8 cellular contexts compared by ENCODE assay signal in the genomic region with DNA sequence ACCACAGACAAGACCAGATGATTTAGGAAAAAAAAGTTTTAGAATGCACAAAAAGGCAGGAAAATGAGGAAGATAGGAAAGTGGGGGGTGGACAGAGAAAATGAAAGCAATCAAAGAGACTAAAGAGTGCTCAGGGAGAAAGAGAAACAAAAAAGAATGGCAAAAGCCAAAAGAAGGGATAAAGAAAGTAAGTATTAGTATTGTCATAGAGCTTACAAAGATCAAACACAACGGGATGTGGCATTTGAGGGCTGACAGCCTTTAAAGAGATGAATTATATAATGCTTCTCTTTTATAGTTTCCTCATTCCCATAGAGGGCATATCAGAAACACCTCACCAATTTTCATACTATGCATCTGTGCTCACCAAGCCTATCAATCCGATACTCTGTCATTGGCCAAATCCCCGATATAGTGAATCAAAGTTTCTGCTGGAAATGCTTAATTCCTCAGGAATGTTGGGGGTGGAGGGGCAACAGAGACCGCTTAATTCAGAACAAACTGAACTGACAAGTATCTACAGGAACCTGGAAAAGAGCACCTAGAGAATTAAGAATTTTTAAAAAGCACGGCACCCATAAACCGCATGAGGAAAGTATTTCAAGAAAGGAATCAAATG. TPM values are rescaled to one million over a fixed set of nuclear protein-coding genes. Genes with fewer than 3 reads are reported as not detected.
A peak's percentile ranks its signal among the peaks of the same experiment; 100 is the strongest.
DNase-seq lines count a peak whose midpoint lies in the region; ATAC-seq and TF ChIP-seq lines count a peak whose summit lies in the region.
"Had no signal": no experiment of that assay in that cellular context is flagged by ENCODE, and none has a peak within 500 bp of the region (broad histone marks: within the 10 kb centered on the region; RNA-seq: fewer than 3 reads in every experiment).

No MANE protein-coding gene starts in this region.

- H2BK5ac ChIP-seq in neuronal stem cell (ENCODE audit: low read length), result no peak overlapping the region

- H3K4ac ChIP-seq in neuronal stem cell (ENCODE audit: low read length), result no peak overlapping the region

- TF ChIP-seq CTCF in mammary epithelial cell (conservative IDR thresholded peaks at IDR 0.05 in 1 of 2, IDR thresholded peaks at IDR 0.05 in 1 of 2; ENCODE audit: extremely low read depth in 1 of 2, insufficient read depth in 1 of 2, low read depth in 1 of 2, low read length in 2 of 2), result no peak

- no peak overlapping the region for H3K23ac ChIP-seq in neuronal stem cell (ENCODE audit: low read depth, low read length, poor library complexity)

- H3K27ac ChIP-seq in GM23248 (0 out of 2 replicates have a peak overlapping the region, but pooled peaks have one; percentile 33), mammary epithelial cell (ENCODE audit: insufficient read depth, low read depth, low read length) (peak overlapping the region; percentile 98), neuronal stem cell (replicated peaks; ENCODE audit: low read length) (no peak overlapping the region)

- intact Hi-C loops in mammary epithelial cell (cut with micrococcal nuclease), result loop anchor here (1.0 to 5.0 kb wide), 3 partner anchors 54 to 359 kb away; no protein-coding TSS in a partner anchor

- H3K9ac ChIP-seq in GM23248 (no peak overlapping the region), mammary epithelial cell (ENCODE audit: insufficient read depth, low read length) (peak overlapping the region; percentile 65), neuronal stem cell (ENCODE audit: low read depth, low read length, poor library complexity) (no peak overlapping the region)

- no peak overlapping the region for H2BK12ac ChIP-seq in neuronal stem cell (ENCODE audit: low read length)

- ATAC-seq in GM18870 (IDR thresholded peaks at IDR 0.05; ENCODE audit: unreplicated experiment), result no peak

- peaks cover 31% of the 10 kb centered on the region for H3F3A ChIP-seq in GM23248 (ENCODE audit: insufficient read depth)

- in situ Hi-C loops in GM23248 (cut with MboI), result no loop called here
- in situ Hi-C loops in mammary epithelial cell (cut with MboI; ENCODE audit: low sequenced_read_pairs in 2 of 2), result no loop called here

- H3K79me1 ChIP-seq in neuronal stem cell (ENCODE audit: low read depth, low read length), result no peaks in the 10 kb centered on the region

- BruUV-seq in mammary epithelial cell (replicated peaks; lab: Mats Ljungman, UMichigan), result no TSS peak

- no peak overlapping the region for H2BK120ac ChIP-seq in neuronal stem cell (ENCODE audit: low read depth, low read length)

- H3K4me2 ChIP-seq in GM23248 (ENCODE audit: unreplicated experiment), result peak overlapping the region; percentile 23
- peak overlapping the region; percentile 92 for H3K4me2 ChIP-seq in mammary epithelial cell (ENCODE audit: insufficient read depth, low read depth, low read length)
- peak overlapping the region; percentile 15 for H3K4me2 ChIP-seq in neuronal stem cell (ENCODE audit: insufficient read depth, low read length, poor library complexity, severe bottlenecking)

- no peak overlapping the region for H4K91ac ChIP-seq in neuronal stem cell (ENCODE audit: low read depth, low read length, poor library complexity)

- H3K27me3 ChIP-seq in GM23248 (replicated peaks; ENCODE audit: insufficient read depth) (no peaks in the 10 kb centered on the region), mammary epithelial cell (ENCODE audit: insufficient read depth, low read length) (no peaks in the 10 kb centered on the region), neuronal stem cell (ENCODE audit: control insufficient read depth in 3 of 3, insufficient read depth in 3 of 3, low read depth in 1 of 3, low read length in 3 of 3) (no peaks in the 10 kb centered on the region)

- H2AFZ ChIP-seq in GM23248 (no peak overlapping the region), mammary epithelial cell (ENCODE audit: low read depth, low read length) (no peak overlapping the region), neuronal stem cell (ENCODE audit: low read length) (no peak overlapping the region)

- no peaks in the 10 kb centered on the region for H3K9me2 ChIP-seq in GM23248 (ENCODE audit: insufficient read depth)

- H3K14ac ChIP-seq in neuronal stem cell (ENCODE audit: low read length), result no peak overlapping the region

- H3K4me3 ChIP-seq in GM23248 (no peak overlapping the region), mammary epithelial cell (replicated peaks in 1 of 3; ENCODE audit: insufficient read depth in 1 of 3, low read depth in 2 of 3, low read length in 3 of 3) (peak overlapping the region; percentile 9 to 98 (median 46)), neuronal stem cell (ENCODE audit: low read length in 2 of 2) (no peak overlapping the region)

- H3K36me3 ChIP-seq in GM23248 (ENCODE audit: low read depth) (peaks cover 8% of the 10 kb centered on the region; the same call in 1 of the 2 replicates), mammary epithelial cell (ENCODE audit: insufficient read depth, low read length) (no peaks in the 10 kb centered on the region), neuronal stem cell (replicated peaks in 1 of 2; ENCODE audit: control insufficient read depth in 2 of 2, insufficient read depth in 2 of 2, low read length in 2 of 2) (peaks cover 0 to 21% of the 10 kb centered on the region in 2 donors)

- H2BK15ac ChIP-seq in neuronal stem cell (ENCODE audit: low read length), result no peak overlapping the region

- DNase-seq in GM23248 (no peak), OCI-M1 (lab: John Stamatoyannopoulos, UW) (peak; percentile 62), mammary epithelial cell (peak; percentile 90), neuronal stem cell (ENCODE audit: low spot score) (no peak), midbrain (lab: John Stamatoyannopoulos, UW) (no peak), SK-N-DZ (ENCODE audit: low spot score) (no peak)
- DNase-seq: MM.1S had no signal

- H2AK5ac ChIP-seq in neuronal stem cell (ENCODE audit: low read depth, low read length), result no peak overlapping the region

- H4K20me1 ChIP-seq in GM23248 (ENCODE audit: insufficient read depth), result no peaks in the 10 kb centered on the region
- no peaks in the 10 kb centered on the region for H4K20me1 ChIP-seq in mammary epithelial cell (ENCODE audit: insufficient read depth, low read length)

- peaks cover 38% of the 10 kb centered on the region for H3K4me1 ChIP-seq in GM23248 (ENCODE audit: insufficient read depth)
- H3K4me1 ChIP-seq in mammary epithelial cell (ENCODE audit: insufficient read depth, low read length), result peaks cover 40% of the 10 kb centered on the region
- peaks cover 0 to 3% of the 10 kb centered on the region in 2 donors for H3K4me1 ChIP-seq in neuronal stem cell (ENCODE audit: control insufficient read depth in 2 of 2, insufficient read depth in 1 of 2, low read depth in 1 of 2, low read length in 2 of 2)

- H3K9me3 ChIP-seq in GM23248 (ENCODE audit: low read depth) (no peaks in the 10 kb centered on the region), mammary epithelial cell (replicated peaks; ENCODE audit: insufficient read depth, low read length) (no peaks in the 10 kb centered on the region), neuronal stem cell (replicated peaks in 1 of 2; ENCODE audit: control insufficient read depth in 2 of 2, insufficient read depth in 1 of 2, low read depth in 1 of 2, low read length in 2 of 2) (no peaks in the 10 kb centered on the region)

- no peak overlapping the region for H3K18ac ChIP-seq in neuronal stem cell (ENCODE audit: low read length)

- dilution Hi-C loops in mammary epithelial cell (cut with HindIII; ENCODE audit: low sequenced_read_pairs), result loop anchor here (5.0 kb wide), 1 partner anchor 36 kb away; no protein-coding TSS in a partner anchor

- no peak overlapping the region for H4K8ac ChIP-seq in neuronal stem cell (ENCODE audit: low read depth, low read length)

- WGBS in GM23248 (ENCODE audit: low coverage in 1 of 2, low lambda C conversion rate in 2 of 2, missing lambda C conversion rate in 2 of 2), 2 experiments, result 69% methylated on average over 6 of the region's 6 CpGs
- WGBS in mammary epithelial cell (ENCODE audit: low coverage, missing lambda C conversion rate), result 0% methylated on average over 6 of the region's 6 CpGs
- WGBS in neuronal stem cell (ENCODE audit: extremely low coverage in 2 of 2, insufficient read length in 2 of 2, insufficient replicate concordance in 1 of 2), 2 donors, result no CpG with 5 or more reads among the region's 6 CpGs

- H3K79me2 ChIP-seq in GM23248 (ENCODE audit: insufficient read depth) (peaks cover 67% of the 10 kb centered on the region), mammary epithelial cell (ENCODE audit: insufficient read depth, low read length) (peaks cover 82% of the 10 kb centered on the region)

- CTCF ChIA-PET in mammary epithelial cell (lab: Charles Lee; ENCODE audit: low non-redundant PET), result interaction anchor here (0.5 kb wide), 1 partner anchor 34 kb away, joined by 3 read pairs; no protein-coding TSS in a partner anchor

RNA-seq across cellular contexts. Expression of a gene that starts 2.7 kb away (rescaled TPM):
- 26.0 and 53.6 TPM in 2 replicates for total RNA-seq in GM23248 (2014; rRNA removed; shearing (Covaris generic))
- polyA plus RNA-seq in GM23248 (2016; fragmentation: Nextera tagmentation; extraction: Ambion mirVana), result 20.7 and 22.9 TPM in 2 replicates
- total RNA-seq in mammary epithelial cell, result 10 to 100 TPM; 60.5 to 66.2 TPM
- polyA plus RNA-seq in mammary epithelial cell, result 24.2 TPM
- 18.0 TPM for polyA minus RNA-seq in mammary epithelial cell
- 16.0 TPM for polyA plus RNA-seq in neuronal stem cell (2013, experiment 1 of 2)
- 15.2 TPM for polyA plus RNA-seq in neuronal stem cell (2013, experiment 2 of 2)
- 20.9 and 33.2 TPM in 2 replicates for polyA plus RNA-seq in SK-N-DZ (2014; cell fraction: cytosol; rRNA removed)
- 17.4 and 18.2 TPM in 2 replicates for polyA plus RNA-seq in SK-N-DZ (2014; cell fraction: nucleus; rRNA removed)

RNA-seq across cellular contexts. Expression of a gene that starts 2.8 kb away (rescaled TPM):
- 2.5 and 7.6 TPM in 2 replicates for total RNA-seq in GM23248 (2014; rRNA removed; shearing (Covaris generic))
- polyA plus RNA-seq in GM23248 (2016; fragmentation: Nextera tagmentation; extraction: Ambion mirVana) (3.2 and 4.2 TPM in 2 replicates), mammary epithelial cell (5.8 TPM)
- 10 to 100 TPM; 13.0 to 19.0 TPM for total RNA-seq in mammary epithelial cell
- polyA minus RNA-seq in mammary epithelial cell, result 0.72 TPM
- polyA plus RNA-seq in neuronal stem cell (2013, experiment 1 of 2), result 9.9 TPM
- 10.1 TPM for polyA plus RNA-seq in neuronal stem cell (2013, experiment 2 of 2)
- 19.6 and 20.0 TPM in 2 replicates for polyA plus RNA-seq in SK-N-DZ (2014; cell fraction: cytosol; rRNA removed)
- polyA plus RNA-seq in SK-N-DZ (2014; cell fraction: nucleus; rRNA removed), result 20.9 and 28.7 TPM in 2 replicates

RNA-seq across cellular contexts. Expression of a gene that starts 19.0 kb away (rescaled TPM):
- total RNA-seq in GM23248 (2014; rRNA removed; shearing (Covaris generic)), result 138 and 222 TPM in 2 replicates
- 106 and 115 TPM in 2 replicates for polyA plus RNA-seq in GM23248 (2016; fragmentation: Nextera tagmentation; extraction: Ambion mirVana)
- 100 to 1,000 TPM in 1 of 2 donors, 10 to 100 TPM in 1; 92.1 to 129 TPM for total RNA-seq in mammary epithelial cell
- 53.5 TPM for polyA plus RNA-seq in mammary epithelial cell
- 26.1 TPM for polyA minus RNA-seq in mammary epithelial cell
- 21.3 TPM for polyA plus RNA-seq in neuronal stem cell (2013, experiment 1 of 2)
- polyA plus RNA-seq in neuronal stem cell (2013, experiment 2 of 2), result 20.5 TPM
- 23.7 and 23.8 TPM in 2 replicates for polyA plus RNA-seq in SK-N-DZ (2014; cell fraction: cytosol; rRNA removed)
- polyA plus RNA-seq in SK-N-DZ (2014; cell fraction: nucleus; rRNA removed), result 16.1 and 17.5 TPM in 2 replicates

Comparison
In these comparisons a context has a peak if more than half of its experiments do, and no peak if none do; other contexts are left out.
1. DNase-seq: peak in OCI-M1 (single experiment) and mammary epithelial cell (single experiment); none in GM23248 (single experiment), neuronal stem cell (single experiment), midbrain (single experiment) and SK-N-DZ (single experiment).
2. H3K4me2 ChIP-seq: peak in every context shown above with its lines; median percentile 92 in mammary epithelial cell; 23 in GM23248; 15 in neuronal stem cell.
3. H3K4me3 ChIP-seq: peak in mammary epithelial cell (3 of 3); none in GM23248 (single experiment) and neuronal stem cell (0 of 2).